In the genomic region with DNA sequence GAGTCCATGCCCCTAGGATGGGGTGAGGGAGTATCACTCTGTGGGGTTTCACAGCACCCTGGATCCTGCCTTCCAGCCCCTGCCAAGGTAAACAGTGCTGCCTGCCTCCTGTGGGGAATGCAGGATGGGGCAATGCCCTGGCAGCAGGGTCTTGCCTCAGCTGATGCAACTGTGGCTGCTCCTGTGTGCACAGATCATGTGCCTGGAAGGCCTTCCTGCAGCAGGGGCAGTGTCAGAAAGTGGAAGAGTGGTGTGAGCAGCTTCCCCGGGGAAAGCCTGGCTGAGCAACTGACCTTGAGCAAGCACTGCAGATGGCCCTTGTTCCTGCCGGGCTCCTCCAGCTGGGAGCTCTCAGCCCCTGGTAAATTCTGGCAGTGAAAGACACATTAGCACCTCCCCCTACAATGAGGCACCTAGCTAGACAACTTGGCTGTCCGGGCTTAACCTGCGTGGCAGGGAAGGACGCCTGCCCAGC, we compare ENCODE assay signal across 1 cellular context.
TF ChIP-seq lines count a peak whose summit lies in the region.

No MANE protein-coding gene starts in this region.

TF ChIP-seq in HepG2, 621 proteins besides CTCF, POLR2A, EP300 and RAD21 (continued from another document and continues in another):
- TF ChIP-seq, protein P1, sequence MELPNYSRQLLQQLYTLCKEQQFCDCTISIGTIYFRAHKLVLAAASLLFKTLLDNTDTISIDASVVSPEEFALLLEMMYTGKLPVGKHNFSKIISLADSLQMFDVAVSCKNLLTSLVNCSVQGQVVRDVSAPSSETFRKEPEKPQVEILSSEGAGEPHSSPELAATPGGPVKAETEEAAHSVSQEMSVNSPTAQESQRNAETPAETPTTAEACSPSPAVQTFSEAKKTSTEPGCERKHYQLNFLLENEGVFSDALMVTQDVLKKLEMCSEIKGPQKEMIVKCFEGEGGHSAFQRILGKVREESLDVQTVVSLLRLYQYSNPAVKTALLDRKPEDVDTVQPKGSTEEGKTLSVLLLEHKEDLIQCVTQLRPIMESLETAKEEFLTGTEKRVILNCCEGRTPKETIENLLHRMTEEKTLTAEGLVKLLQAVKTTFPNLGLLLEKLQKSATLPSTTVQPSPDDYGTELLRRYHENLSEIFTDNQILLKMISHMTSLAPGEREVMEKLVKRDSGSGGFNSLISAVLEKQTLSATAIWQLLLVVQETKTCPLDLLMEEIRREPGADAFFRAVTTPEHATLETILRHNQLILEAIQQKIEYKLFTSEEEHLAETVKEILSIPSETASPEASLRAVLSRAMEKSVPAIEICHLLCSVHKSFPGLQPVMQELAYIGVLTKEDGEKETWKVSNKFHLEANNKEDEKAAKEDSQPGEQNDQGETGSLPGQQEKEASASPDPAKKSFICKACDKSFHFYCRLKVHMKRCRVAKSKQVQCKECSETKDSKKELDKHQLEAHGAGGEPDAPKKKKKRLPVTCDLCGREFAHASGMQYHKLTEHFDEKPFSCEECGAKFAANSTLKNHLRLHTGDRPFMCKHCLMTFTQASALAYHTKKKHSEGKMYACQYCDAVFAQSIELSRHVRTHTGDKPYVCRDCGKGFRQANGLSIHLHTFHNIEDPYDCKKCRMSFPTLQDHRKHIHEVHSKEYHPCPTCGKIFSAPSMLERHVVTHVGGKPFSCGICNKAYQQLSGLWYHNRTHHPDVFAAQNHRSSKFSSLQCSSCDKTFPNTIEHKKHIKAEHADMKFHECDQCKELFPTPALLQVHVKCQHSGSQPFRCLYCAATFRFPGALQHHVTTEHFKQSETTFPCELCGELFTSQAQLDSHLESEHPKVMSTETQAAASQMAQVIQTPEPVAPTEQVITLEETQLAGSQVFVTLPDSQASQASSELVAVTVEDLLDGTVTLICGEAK (IDR thresholded peaks at IDR 0.05) = no peak
- TF ChIP-seq, protein P1 (CRISPR knock-in tag; IDR thresholded peaks at IDR 0.05) = no peak
- TF ChIP-seq SALL1 (CRISPR knock-in tag; IDR thresholded peaks at IDR 0.05) = peak; percentile 74
- TF ChIP-seq, protein P2, sequence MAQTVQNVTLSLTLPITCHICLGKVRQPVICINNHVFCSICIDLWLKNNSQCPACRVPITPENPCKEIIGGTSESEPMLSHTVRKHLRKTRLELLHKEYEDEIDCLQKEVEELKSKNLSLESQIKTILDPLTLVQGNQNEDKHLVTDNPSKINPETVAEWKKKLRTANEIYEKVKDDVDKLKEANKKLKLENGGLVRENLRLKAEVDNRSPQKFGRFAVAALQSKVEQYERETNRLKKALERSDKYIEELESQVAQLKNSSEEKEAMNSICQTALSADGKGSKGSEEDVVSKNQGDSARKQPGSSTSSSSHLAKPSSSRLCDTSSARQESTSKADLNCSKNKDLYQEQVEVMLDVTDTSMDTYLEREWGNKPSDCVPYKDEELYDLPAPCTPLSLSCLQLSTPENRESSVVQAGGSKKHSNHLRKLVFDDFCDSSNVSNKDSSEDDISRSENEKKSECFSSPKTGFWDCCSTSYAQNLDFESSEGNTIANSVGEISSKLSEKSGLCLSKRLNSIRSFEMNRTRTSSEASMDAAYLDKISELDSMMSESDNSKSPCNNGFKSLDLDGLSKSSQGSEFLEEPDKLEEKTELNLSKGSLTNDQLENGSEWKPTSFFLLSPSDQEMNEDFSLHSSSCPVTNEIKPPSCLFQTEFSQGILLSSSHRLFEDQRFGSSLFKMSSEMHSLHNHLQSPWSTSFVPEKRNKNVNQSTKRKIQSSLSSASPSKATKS (CRISPR knock-in tag; IDR thresholded peaks at IDR 0.05) = no peak
- TF ChIP-seq, protein P3, sequence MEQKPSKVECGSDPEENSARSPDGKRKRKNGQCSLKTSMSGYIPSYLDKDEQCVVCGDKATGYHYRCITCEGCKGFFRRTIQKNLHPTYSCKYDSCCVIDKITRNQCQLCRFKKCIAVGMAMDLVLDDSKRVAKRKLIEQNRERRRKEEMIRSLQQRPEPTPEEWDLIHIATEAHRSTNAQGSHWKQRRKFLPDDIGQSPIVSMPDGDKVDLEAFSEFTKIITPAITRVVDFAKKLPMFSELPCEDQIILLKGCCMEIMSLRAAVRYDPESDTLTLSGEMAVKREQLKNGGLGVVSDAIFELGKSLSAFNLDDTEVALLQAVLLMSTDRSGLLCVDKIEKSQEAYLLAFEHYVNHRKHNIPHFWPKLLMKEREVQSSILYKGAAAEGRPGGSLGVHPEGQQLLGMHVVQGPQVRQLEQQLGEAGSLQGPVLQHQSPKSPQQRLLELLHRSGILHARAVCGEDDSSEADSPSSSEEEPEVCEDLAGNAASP (CRISPR knock-in tag; IDR thresholded peaks at IDR 0.05; ENCODE audit: borderline replicate concordance) = peak; percentile 77; the same call in 1 of the 2 replicates
- TF ChIP-seq FOXJ3 (CRISPR knock-in tag; IDR thresholded peaks at IDR 0.05; ENCODE audit: borderline replicate concordance) = no peak
- no peak for TF ChIP-seq ZNF44 (CRISPR knock-in tag; IDR thresholded peaks at IDR 0.05)
- no peak for TF ChIP-seq SNAPC2 (CRISPR knock-in tag; IDR thresholded peaks at IDR 0.05)
- no peak for TF ChIP-seq KLF13 (CRISPR knock-in tag; IDR thresholded peaks at IDR 0.05)
- TF ChIP-seq PAF1 (CRISPR knock-in tag; IDR thresholded peaks at IDR 0.05) = peak; percentile 70; the same call in 1 of the 2 replicates
- peak; percentile 66; the same call in 1 of the 2 replicates for TF ChIP-seq TBX2 (CRISPR knock-in tag; IDR thresholded peaks at IDR 0.05; ENCODE audit: borderline replicate concordance)
- TF ChIP-seq ZNF496 (CRISPR knock-in tag; IDR thresholded peaks at IDR 0.05; ENCODE audit: insufficient replicate concordance) = no peak
- no peak for TF ChIP-seq AGO1 (IDR thresholded peaks at IDR 0.05; ENCODE audit: low read depth, low read length, poor library complexity, severe bottlenecking)
- TF ChIP-seq SP4 (CRISPR knock-in tag; IDR thresholded peaks at IDR 0.05) = 0 out of 2 replicates have a peak, but pooled peaks have one; percentile 18
- no peak for TF ChIP-seq NR1H2 (CRISPR knock-in tag; IDR thresholded peaks at IDR 0.05; ENCODE audit: borderline replicate concordance, low read depth)
- peak; percentile 86 for TF ChIP-seq CCDC6 (CRISPR knock-in tag; IDR thresholded peaks at IDR 0.05)
- TF ChIP-seq MTA1 (CRISPR knock-in tag; IDR thresholded peaks at IDR 0.05; ENCODE audit: borderline replicate concordance) = peak; percentile 86; the same call in 1 of the 2 replicates
- peak; percentile 67; the same call in 1 of the 2 replicates for TF ChIP-seq ZBTB7A (CRISPR knock-in tag; IDR thresholded peaks at IDR 0.05)
- TF ChIP-seq PHF21A (CRISPR knock-in tag; IDR thresholded peaks at IDR 0.05) = no peak
- peak; percentile 65 for TF ChIP-seq HNF4A (CRISPR knock-in tag; IDR thresholded peaks at IDR 0.05)
- peak; percentile 83; the same call in 1 of the 2 replicates for TF ChIP-seq KDM1A (CRISPR knock-in tag; IDR thresholded peaks at IDR 0.05)
- TF ChIP-seq MXD3 (CRISPR knock-in tag; IDR thresholded peaks at IDR 0.05) = 0 out of 2 replicates have a peak, but pooled peaks have one; percentile 37
- TF ChIP-seq SOX6 (IDR thresholded peaks at IDR 0.05) = no peak
- TF ChIP-seq SOX6 (CRISPR knock-in tag; IDR thresholded peaks at IDR 0.05) = peak; percentile 73
- TF ChIP-seq ZNF501 (CRISPR knock-in tag; IDR thresholded peaks at IDR 0.05) = no peak
- peak; percentile 62; the same call in 1 of the 2 replicates for TF ChIP-seq RXRA (CRISPR knock-in tag; IDR thresholded peaks at IDR 0.05)
- TF ChIP-seq U2AF2 (IDR thresholded peaks at IDR 0.05; ENCODE audit: low read depth, low read length) = no peak
- TF ChIP-seq, protein P4, sequence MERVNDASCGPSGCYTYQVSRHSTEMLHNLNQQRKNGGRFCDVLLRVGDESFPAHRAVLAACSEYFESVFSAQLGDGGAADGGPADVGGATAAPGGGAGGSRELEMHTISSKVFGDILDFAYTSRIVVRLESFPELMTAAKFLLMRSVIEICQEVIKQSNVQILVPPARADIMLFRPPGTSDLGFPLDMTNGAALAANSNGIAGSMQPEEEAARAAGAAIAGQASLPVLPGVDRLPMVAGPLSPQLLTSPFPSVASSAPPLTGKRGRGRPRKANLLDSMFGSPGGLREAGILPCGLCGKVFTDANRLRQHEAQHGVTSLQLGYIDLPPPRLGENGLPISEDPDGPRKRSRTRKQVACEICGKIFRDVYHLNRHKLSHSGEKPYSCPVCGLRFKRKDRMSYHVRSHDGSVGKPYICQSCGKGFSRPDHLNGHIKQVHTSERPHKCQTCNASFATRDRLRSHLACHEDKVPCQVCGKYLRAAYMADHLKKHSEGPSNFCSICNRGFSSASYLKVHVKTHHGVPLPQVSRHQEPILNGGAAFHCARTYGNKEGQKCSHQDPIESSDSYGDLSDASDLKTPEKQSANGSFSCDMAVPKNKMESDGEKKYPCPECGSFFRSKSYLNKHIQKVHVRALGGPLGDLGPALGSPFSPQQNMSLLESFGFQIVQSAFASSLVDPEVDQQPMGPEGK (CRISPR knock-in tag; IDR thresholded peaks at IDR 0.05) = peak; percentile 58; the same call in 1 of the 2 replicates
- TF ChIP-seq RARA (CRISPR knock-in tag; IDR thresholded peaks at IDR 0.05) = peak; percentile 82
- TF ChIP-seq RXRB (CRISPR knock-in tag; IDR thresholded peaks at IDR 0.05; ENCODE audit: borderline replicate concordance) = peak; percentile 77
- TF ChIP-seq RORA (CRISPR knock-in tag; IDR thresholded peaks at IDR 0.05) = no peak
- TF ChIP-seq ZFAT (CRISPR knock-in tag; conservative IDR thresholded peaks at IDR 0.05) = no peak
- TF ChIP-seq, protein P5, sequence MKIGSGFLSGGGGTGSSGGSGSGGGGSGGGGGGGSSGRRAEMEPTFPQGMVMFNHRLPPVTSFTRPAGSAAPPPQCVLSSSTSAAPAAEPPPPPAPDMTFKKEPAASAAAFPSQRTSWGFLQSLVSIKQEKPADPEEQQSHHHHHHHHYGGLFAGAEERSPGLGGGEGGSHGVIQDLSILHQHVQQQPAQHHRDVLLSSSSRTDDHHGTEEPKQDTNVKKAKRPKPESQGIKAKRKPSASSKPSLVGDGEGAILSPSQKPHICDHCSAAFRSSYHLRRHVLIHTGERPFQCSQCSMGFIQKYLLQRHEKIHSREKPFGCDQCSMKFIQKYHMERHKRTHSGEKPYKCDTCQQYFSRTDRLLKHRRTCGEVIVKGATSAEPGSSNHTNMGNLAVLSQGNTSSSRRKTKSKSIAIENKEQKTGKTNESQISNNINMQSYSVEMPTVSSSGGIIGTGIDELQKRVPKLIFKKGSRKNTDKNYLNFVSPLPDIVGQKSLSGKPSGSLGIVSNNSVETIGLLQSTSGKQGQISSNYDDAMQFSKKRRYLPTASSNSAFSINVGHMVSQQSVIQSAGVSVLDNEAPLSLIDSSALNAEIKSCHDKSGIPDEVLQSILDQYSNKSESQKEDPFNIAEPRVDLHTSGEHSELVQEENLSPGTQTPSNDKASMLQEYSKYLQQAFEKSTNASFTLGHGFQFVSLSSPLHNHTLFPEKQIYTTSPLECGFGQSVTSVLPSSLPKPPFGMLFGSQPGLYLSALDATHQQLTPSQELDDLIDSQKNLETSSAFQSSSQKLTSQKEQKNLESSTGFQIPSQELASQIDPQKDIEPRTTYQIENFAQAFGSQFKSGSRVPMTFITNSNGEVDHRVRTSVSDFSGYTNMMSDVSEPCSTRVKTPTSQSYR (CRISPR knock-in tag; IDR thresholded peaks at IDR 0.05; ENCODE audit: borderline replicate concordance) = peak; percentile 64
- 0 out of 2 replicates have a peak, but pooled peaks have one; percentile 26 for TF ChIP-seq ZNF3 (CRISPR knock-in tag; IDR thresholded peaks at IDR 0.05)
- TF ChIP-seq NFKBIZ (CRISPR knock-in tag; IDR thresholded peaks at IDR 0.05) = no peak
- TF ChIP-seq TAF1 (CRISPR knock-in tag; IDR thresholded peaks at IDR 0.05) = no peak
- TF ChIP-seq IRX3 (CRISPR knock-in tag; IDR thresholded peaks at IDR 0.05; ENCODE audit: borderline replicate concordance, low read depth) = no peak
- no peak for TF ChIP-seq JDP2 (CRISPR knock-in tag; IDR thresholded peaks at IDR 0.05; ENCODE audit: borderline replicate concordance)
- peak; percentile 83 for TF ChIP-seq REPIN1 (CRISPR knock-in tag; IDR thresholded peaks at IDR 0.05; ENCODE audit: borderline replicate concordance, low read depth)
- TF ChIP-seq ZNF326 (CRISPR knock-in tag; IDR thresholded peaks at IDR 0.05; ENCODE audit: borderline replicate concordance) = no peak
- TF ChIP-seq, protein P6, sequence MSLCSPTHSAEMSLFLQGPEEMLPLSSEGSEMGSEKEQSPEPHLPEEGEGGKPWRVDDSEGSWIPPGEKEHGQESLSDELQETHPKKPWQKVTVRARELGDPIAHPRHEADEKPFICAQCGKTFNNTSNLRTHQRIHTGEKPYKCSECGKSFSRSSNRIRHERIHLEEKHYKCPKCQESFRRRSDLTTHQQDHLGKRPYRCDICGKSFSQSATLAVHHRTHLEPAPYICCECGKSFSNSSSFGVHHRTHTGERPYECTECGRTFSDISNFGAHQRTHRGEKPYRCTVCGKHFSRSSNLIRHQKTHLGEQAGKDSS (CRISPR knock-in tag; IDR thresholded peaks at IDR 0.05; ENCODE audit: borderline replicate concordance, low read depth) = 0 out of 2 replicates have a peak, but pooled peaks have one; percentile 63
